ENCODE assay signal across 1 cellular context in the genomic region with DNA sequence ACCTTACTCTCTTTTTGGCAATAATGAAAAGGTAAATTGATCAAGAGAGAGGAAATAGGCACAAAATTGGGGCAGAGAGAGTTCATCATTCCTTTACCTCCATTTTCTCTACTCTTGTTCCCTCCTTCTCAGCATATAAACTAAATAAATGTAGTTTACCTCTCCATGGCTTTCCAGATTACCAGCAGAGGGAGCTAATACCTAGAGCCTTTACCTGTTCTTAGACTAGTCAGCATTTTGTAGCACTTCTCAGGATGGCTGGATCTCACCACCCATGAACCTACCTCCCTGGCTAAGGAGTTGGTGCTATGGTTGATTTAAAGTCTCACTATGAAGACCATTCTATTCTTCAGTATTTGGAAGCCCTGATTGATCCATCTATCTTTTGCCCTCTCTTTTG.
TF ChIP-seq lines count a peak whose summit lies in the region.

No MANE protein-coding gene starts in this region.

TF ChIP-seq in HCT116, 20 proteins besides CTCF, POLR2A, EP300 and RAD21 (continued from another document):
- TF ChIP-seq, protein P1, sequence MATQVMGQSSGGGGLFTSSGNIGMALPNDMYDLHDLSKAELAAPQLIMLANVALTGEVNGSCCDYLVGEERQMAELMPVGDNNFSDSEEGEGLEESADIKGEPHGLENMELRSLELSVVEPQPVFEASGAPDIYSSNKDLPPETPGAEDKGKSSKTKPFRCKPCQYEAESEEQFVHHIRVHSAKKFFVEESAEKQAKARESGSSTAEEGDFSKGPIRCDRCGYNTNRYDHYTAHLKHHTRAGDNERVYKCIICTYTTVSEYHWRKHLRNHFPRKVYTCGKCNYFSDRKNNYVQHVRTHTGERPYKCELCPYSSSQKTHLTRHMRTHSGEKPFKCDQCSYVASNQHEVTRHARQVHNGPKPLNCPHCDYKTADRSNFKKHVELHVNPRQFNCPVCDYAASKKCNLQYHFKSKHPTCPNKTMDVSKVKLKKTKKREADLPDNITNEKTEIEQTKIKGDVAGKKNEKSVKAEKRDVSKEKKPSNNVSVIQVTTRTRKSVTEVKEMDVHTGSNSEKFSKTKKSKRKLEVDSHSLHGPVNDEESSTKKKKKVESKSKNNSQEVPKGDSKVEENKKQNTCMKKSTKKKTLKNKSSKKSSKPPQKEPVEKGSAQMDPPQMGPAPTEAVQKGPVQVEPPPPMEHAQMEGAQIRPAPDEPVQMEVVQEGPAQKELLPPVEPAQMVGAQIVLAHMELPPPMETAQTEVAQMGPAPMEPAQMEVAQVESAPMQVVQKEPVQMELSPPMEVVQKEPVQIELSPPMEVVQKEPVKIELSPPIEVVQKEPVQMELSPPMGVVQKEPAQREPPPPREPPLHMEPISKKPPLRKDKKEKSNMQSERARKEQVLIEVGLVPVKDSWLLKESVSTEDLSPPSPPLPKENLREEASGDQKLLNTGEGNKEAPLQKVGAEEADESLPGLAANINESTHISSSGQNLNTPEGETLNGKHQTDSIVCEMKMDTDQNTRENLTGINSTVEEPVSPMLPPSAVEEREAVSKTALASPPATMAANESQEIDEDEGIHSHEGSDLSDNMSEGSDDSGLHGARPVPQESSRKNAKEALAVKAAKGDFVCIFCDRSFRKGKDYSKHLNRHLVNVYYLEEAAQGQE (IDR thresholded peaks at IDR 0.05; ENCODE audit: low read depth): no peak
- TF ChIP-seq SRF (IDR thresholded peaks at IDR 0.05; ENCODE audit: low read depth) (no peak), JUND (IDR thresholded peaks at IDR 0.05) (no peak), CEBPB (IDR thresholded peaks at IDR 0.05; ENCODE audit: low read depth) (no peak)
- TF ChIP-seq, protein P2, sequence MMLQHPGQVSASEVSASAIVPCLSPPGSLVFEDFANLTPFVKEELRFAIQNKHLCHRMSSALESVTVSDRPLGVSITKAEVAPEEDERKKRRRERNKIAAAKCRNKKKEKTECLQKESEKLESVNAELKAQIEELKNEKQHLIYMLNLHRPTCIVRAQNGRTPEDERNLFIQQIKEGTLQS (IDR thresholded peaks at IDR 0.05): no peak
